In the genomic region with DNA sequence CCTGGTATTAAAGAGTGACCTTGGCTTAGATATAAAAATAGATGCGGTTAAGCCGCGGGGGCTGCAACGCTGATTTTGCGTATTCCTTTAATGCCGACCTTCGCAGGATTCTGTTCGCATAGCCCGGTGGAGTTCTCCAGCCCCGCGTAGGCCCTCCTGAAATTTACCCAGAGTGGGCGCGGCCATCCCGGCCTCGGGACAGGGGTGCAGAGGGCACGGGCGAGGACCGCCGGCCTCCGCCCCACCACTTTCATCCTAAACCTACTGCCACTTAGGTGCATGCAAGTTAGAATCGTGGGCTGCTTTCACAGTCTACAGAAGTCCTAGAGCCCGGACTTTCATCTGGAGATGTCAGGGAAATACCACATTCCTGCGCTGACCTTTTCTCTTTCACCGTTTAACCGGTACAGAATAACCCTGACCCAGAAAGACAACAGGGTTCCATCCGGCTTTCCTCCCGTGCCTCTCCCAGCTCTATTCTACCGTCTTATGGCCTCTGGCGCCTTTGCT, we compare ENCODE assay signal across 8 cellular contexts. TPM values are rescaled to one million over a fixed set of nuclear protein-coding genes. Genes with fewer than 3 reads are reported as not detected.
DNase-seq lines count a peak whose midpoint lies in the region; TF ChIP-seq lines count a peak whose summit lies in the region.

No MANE protein-coding gene starts in this region.

- H3K4me3 ChIP-seq in AG04449 (ENCODE audit: low read depth, low read length) = peak overlapping the region; percentile 55
- H3K4me3 ChIP-seq in iPS-18a (ENCODE audit: low read length) = peak overlapping the region; percentile 94
- H3K4me3 ChIP-seq in smooth muscle cell = peak overlapping the region; percentile 72

- H3F3A ChIP-seq in smooth muscle cell (ENCODE audit: low read depth) = no peaks in the 10 kb centered on the region

- WGBS in smooth muscle cell (ENCODE audit: low lambda C conversion rate) = 10% methylated on average over 29 of the region's 29 CpGs

- H3K27ac ChIP-seq in iPS-18a (ENCODE audit: low read length) = no peak overlapping the region
- no peak overlapping the region for H3K27ac ChIP-seq in smooth muscle cell (ENCODE audit: low read depth)

- H3K27me3 Mint-ChIP-seq in activated naive CD8-positive, alpha-beta T cell = no peaks in the 10 kb centered on the region

- no peak for DNase-seq in AG04449 (ENCODE audit: low read depth, low spot score)
- DNase-seq in HEK293T (ENCODE audit: extremely low spot score) = peak; percentile 16
- DNase-seq in smooth muscle cell (lab: John Stamatoyannopoulos, UW; ENCODE audit: unreplicated experiment) = no peak
- no peak for DNase-seq in putamen (ENCODE audit: low spot score)
- DNase-seq in SKM-1 treated with dmso at 0.1 percent for 144 hours (lab: John Stamatoyannopoulos, UW; ENCODE audit: unreplicated experiment) = no peak
- DNase-seq in stimulated activated CD4-positive, alpha-beta T cell treated with anti-CD3 and anti-CD28 coated beads, Interleukin-4, amount 100 ng/mL, for 1 hour = no peak

- peak overlapping the region; percentile 94 for H3K4me2 ChIP-seq in smooth muscle cell

- H4K20me1 ChIP-seq in smooth muscle cell (ENCODE audit: low read depth) = no peaks in the 10 kb centered on the region

- H3K4me1 ChIP-seq in iPS-18a (ENCODE audit: control insufficient read depth, low read depth, low read length) = peaks cover 49% of the 10 kb centered on the region
- no peaks in the 10 kb centered on the region for H3K4me1 ChIP-seq in smooth muscle cell (ENCODE audit: low read depth)

- H3K36me3 ChIP-seq in iPS-18a (ENCODE audit: control insufficient read depth, low read depth, low read length) = no peaks in the 10 kb centered on the region
- H3K36me3 ChIP-seq in smooth muscle cell (ENCODE audit: low read depth) = no peaks in the 10 kb centered on the region

- H3K9me3 ChIP-seq in iPS-18a (ENCODE audit: control insufficient read depth, low read depth, low read length) (no peaks in the 10 kb centered on the region), smooth muscle cell (replicated peaks; ENCODE audit: low read depth) (no peaks in the 10 kb centered on the region)

- H3K36me3 Mint-ChIP-seq in activated naive CD8-positive, alpha-beta T cell = no peaks in the 10 kb centered on the region

- CTCF ChIA-PET in AG04449 (lab: Yijun Ruan, JAX) (no interaction called here), HEK293T (lab: Yijun Ruan, JAX) (no interaction called here)

- POLR2A ChIA-PET in AG04449 (lab: Yijun Ruan, JAX) (no interaction called here), HEK293T (lab: Yijun Ruan, JAX) (no interaction called here)

- peak overlapping the region; percentile 87 for H2AFZ ChIP-seq in smooth muscle cell (ENCODE audit: low read depth)

- no peaks in the 10 kb centered on the region for H3K9me3 Mint-ChIP-seq in activated naive CD8-positive, alpha-beta T cell (ENCODE audit: low read depth)

- H3K27me3 ChIP-seq in iPS-18a (ENCODE audit: control insufficient read depth, insufficient read depth, low read length) (no peaks in the 10 kb centered on the region), smooth muscle cell (ENCODE audit: low read depth) (no peaks in the 10 kb centered on the region)

- H3K79me2 ChIP-seq in smooth muscle cell (ENCODE audit: low read depth) = peaks cover 11% of the 10 kb centered on the region

- H3K27ac Mint-ChIP-seq in activated naive CD8-positive, alpha-beta T cell = peak overlapping the region; percentile 90

- peak overlapping the region; percentile 88 for H3K4me3 Mint-ChIP-seq in activated naive CD8-positive, alpha-beta T cell

- H3K4me1 Mint-ChIP-seq in activated naive CD8-positive, alpha-beta T cell (ENCODE audit: low read depth) = peaks cover 37% of the 10 kb centered on the region

- H3K9ac ChIP-seq in iPS-18a (ENCODE audit: low read length) = peak overlapping the region; percentile 40
- no peak overlapping the region for H3K9ac ChIP-seq in smooth muscle cell (ENCODE audit: low read depth)

- TF ChIP-seq CTCF in AG04449 (IDR thresholded peaks at IDR 0.05; ENCODE audit: insufficient read depth, low read length, missing control alignments) = no peak
- TF ChIP-seq CTCF in smooth muscle cell (IDR thresholded peaks at IDR 0.05; ENCODE audit: borderline replicate concordance, insufficient read depth, poor library complexity, severe bottlenecking) = no peak

TF ChIP-seq in HEK293T, 16 proteins besides CTCF, POLR2A, EP300 and RAD21:
- TF ChIP-seq L3MBTL2 (conservative IDR thresholded peaks at IDR 0.05) (no peak), TARDBP (IDR thresholded peaks at IDR 0.05) (no peak), CTBP1 (IDR thresholded peaks at IDR 0.05; ENCODE audit: borderline replicate concordance) (no peak), LEF1 (IDR thresholded peaks at IDR 0.05; ENCODE audit: borderline replicate concordance) (no peak), ARNT (IDR thresholded peaks at IDR 0.05) (no peak), SUZ12 (IDR thresholded peaks at IDR 0.05) (no peak), BHLHE40 (IDR thresholded peaks at IDR 0.05; ENCODE audit: borderline replicate concordance) (no peak), FOXK2 (IDR thresholded peaks at IDR 0.05) (no peak), ZNF384 (IDR thresholded peaks at IDR 0.05) (no peak), HDGF (IDR thresholded peaks at IDR 0.05; ENCODE audit: borderline replicate concordance) (no peak), FOXA1 (IDR thresholded peaks at IDR 0.05) (no peak), FOXM1 (IDR thresholded peaks at IDR 0.05; ENCODE audit: borderline replicate concordance) (no peak), NFRKB (IDR thresholded peaks at IDR 0.05) (no peak)

RNA-seq across cellular contexts. Expression of gene FAM169A, which starts 0.5 kb away (rescaled TPM):
- total RNA-seq in smooth muscle cell = 4.0 and 7.5 TPM in 2 replicates
- polyA plus RNA-seq in smooth muscle cell = 0.70 and 1.0 TPM in 2 replicates
